Comparison of ENCODE assay signal across 21 cellular contexts in genomic region chr12:131620946-131621681, GRCh38.
DNase-seq lines count a peak whose midpoint lies in the region; ATAC-seq and TF ChIP-seq lines count a peak whose summit lies in the region.
"Had no signal": no experiment of that assay in that cellular context is flagged by ENCODE, and none has a peak within 500 bp of the region (broad histone marks: within the 10 kb centered on the region; RNA-seq: fewer than 3 reads in every experiment).

No MANE protein-coding gene starts in this region.

- in situ Hi-C loops in IMR-90 (cut with MboI; ENCODE audit: low sequenced_read_pairs): no loop called here

- H3K4ac ChIP-seq in IMR-90 (ENCODE audit: low read depth, low read length) (no peak overlapping the region), mesendoderm (ENCODE audit: low read depth, low read length) (no peak overlapping the region)

- no TSS peak for BruUV-seq in IMR-90 (replicated peaks; lab: Mats Ljungman, UMichigan)

- no peak overlapping the region for H3K23ac ChIP-seq in IMR-90 (ENCODE audit: low read depth, low read length)
- H3K23ac ChIP-seq in mesendoderm (ENCODE audit: low read length): no peak overlapping the region

- H3K18ac ChIP-seq in IMR-90 (ENCODE audit: low read depth, low read length): no peak overlapping the region
- H3K18ac ChIP-seq in mesendoderm (ENCODE audit: low read length): no peak overlapping the region

- H3K79me1 ChIP-seq in IMR-90 (ENCODE audit: low read depth in 1 of 2, low read length in 2 of 2): no peaks in the 10 kb centered on the region
- no peaks in the 10 kb centered on the region for H3K79me1 ChIP-seq in mesendoderm (ENCODE audit: low read length)

- H3K4me1 ChIP-seq in IMR-90 (ENCODE audit: control insufficient read depth, insufficient read depth, low read length) (no peaks in the 10 kb centered on the region), mesendoderm (ENCODE audit: control insufficient read depth, low read depth, low read length) (peaks cover 11% of the 10 kb centered on the region)

- H3K9me3 ChIP-seq in IMR-90 (ENCODE audit: control insufficient read depth, insufficient read depth, low read length): no peaks in the 10 kb centered on the region
- H3K9me3 ChIP-seq: ascending aorta, left ventricle myocardium inferior had no signal

- no peak overlapping the region for H3K14ac ChIP-seq in IMR-90 (replicated peaks; ENCODE audit: low read depth, low read length)

- H2AK5ac ChIP-seq in IMR-90 (ENCODE audit: low read depth, low read length): no peak overlapping the region
- H2AK5ac ChIP-seq in mesendoderm (ENCODE audit: low read length): peak overlapping the region; percentile 95

- TF ChIP-seq CTCF in IMR-90 (conservative IDR thresholded peaks at IDR 0.05; ENCODE audit: low read depth, low read length): no peak

- H2AK9ac ChIP-seq in IMR-90 (replicated peaks; ENCODE audit: low read depth, low read length, poor library complexity): no peak overlapping the region

- 79% methylated on average over 5 of the region's 27 CpGs; no CpG with 5 or more reads in 1 of the 2 experiments for WGBS in IMR-90 (ENCODE audit: extremely low coverage in 2 of 2, insufficient read length in 1 of 2), 2 experiments
- no CpG with 5 or more reads among the region's 27 CpGs for WGBS in mesendoderm (ENCODE audit: extremely low coverage, insufficient coverage, low lambda C conversion rate)

- H3K79me2 ChIP-seq in mesendoderm (ENCODE audit: control insufficient read depth, insufficient read depth, low read length): no peaks in the 10 kb centered on the region

- DNase-seq in IMR-90: no peak
- DNase-seq in mesendoderm: no peak
- DNase-seq in substantia nigra (lab: John Stamatoyannopoulos, UW): peak in 48 of 49 donors; percentile 11 to 86 (median 72)
- DNase-seq in NCI-H128 (lab: John Stamatoyannopoulos, UW; ENCODE audit: unreplicated experiment): no peak
- no peak for DNase-seq in NCI-H446 (lab: John Stamatoyannopoulos, UW)
- DNase-seq: activated CD8-positive, alpha-beta memory T cell treated with anti-CD3 and anti-CD28 coated beads for 24 hours; activated naive CD4-positive, alpha-beta T cell treated with anti-CD3 and anti-CD28 coated beads, Interleukin-2, amount 10 ng/mL, durations not matched to agents 7 days and 5 days; activated T-cell treated with anti-CD3 and anti-CD28 coated beads, Interleukin-2, amount 50 U/mL, for 48 hours; CD8-positive, alpha-beta memory T cell; DND-41; effector CD8-positive, alpha-beta T cell; left ventricle myocardium inferior; NCI-H1417 treated with DMSO at 0.1 percent for 48 hours; NCI-H69; SHP77; T-cell had no signal

- H2BK5ac ChIP-seq in IMR-90 (ENCODE audit: low read depth, low read length, poor library complexity, severe bottlenecking) (no peak overlapping the region), mesendoderm (ENCODE audit: low read length) (no peak overlapping the region)

- H3K36me3 ChIP-seq in IMR-90 (ENCODE audit: control insufficient read depth, insufficient read depth, low read length) (no peaks in the 10 kb centered on the region), mesendoderm (ENCODE audit: control insufficient read depth, insufficient read depth, low read length) (no peaks in the 10 kb centered on the region)
- H3K36me3 ChIP-seq: ascending aorta, left ventricle myocardium inferior had no signal

- dilution Hi-C loops in IMR-90 (cut with HindIII; ENCODE audit: low sequenced_read_pairs, unreplicated experiment): no loop called here

- no peak for TF ChIP-seq RAD21 in IMR-90 (IDR thresholded peaks at IDR 0.05; ENCODE audit: low read length)

- H4K91ac ChIP-seq in IMR-90 (ENCODE audit: insufficient read depth, low read depth, low read length): no peak overlapping the region

- H3K9me1 ChIP-seq in IMR-90 (ENCODE audit: insufficient read depth, low read length): no peaks in the 10 kb centered on the region

- H4K8ac ChIP-seq in IMR-90 (ENCODE audit: low read depth in 2 of 2, low read length in 2 of 2) (no peak overlapping the region), mesendoderm (ENCODE audit: low read depth, low read length) (no peak overlapping the region)

- no peak overlapping the region for H3K27ac ChIP-seq in IMR-90 (ENCODE audit: insufficient read depth, low read length)
- peak overlapping the region; percentile 97 for H3K27ac ChIP-seq in cingulate gyrus (ENCODE audit: low read depth, low read length)
- no peak overlapping the region for H3K27ac ChIP-seq in mesendoderm (ENCODE audit: low read depth, low read length)
- peak overlapping the region; percentile 96 for H3K27ac ChIP-seq in substantia nigra (ENCODE audit: low read depth, low read length, poor library complexity, severe bottlenecking)
- H3K27ac ChIP-seq: ascending aorta, left ventricle myocardium inferior had no signal

- H2AFZ ChIP-seq in IMR-90 (replicated peaks; ENCODE audit: low read length, poor library complexity): peak overlapping the region; percentile 7

- CTCF ChIA-PET in IMR-90 (lab: Yijun Ruan, JAX): no interaction called here

- H3K4me2 ChIP-seq in IMR-90 (ENCODE audit: low read depth, low read length) (no peak overlapping the region), mesendoderm (ENCODE audit: low read length) (no peak overlapping the region)

- H2BK120ac ChIP-seq in IMR-90 (ENCODE audit: low read depth, low read length): no peak overlapping the region
- no peak overlapping the region for H2BK120ac ChIP-seq in mesendoderm (ENCODE audit: low read depth, low read length)

- H4K5ac ChIP-seq in IMR-90 (ENCODE audit: low read depth, low read length): no peak overlapping the region
- H4K5ac ChIP-seq in mesendoderm (ENCODE audit: low read length): no peak overlapping the region

- no peaks in the 10 kb centered on the region for H3K27me3 ChIP-seq in IMR-90 (ENCODE audit: control insufficient read depth, insufficient read depth, low read length)
- H3K27me3 ChIP-seq in mesendoderm (ENCODE audit: insufficient read depth, low read length, poor library complexity): no peaks in the 10 kb centered on the region
- H3K27me3 ChIP-seq: ascending aorta had no signal

- H3K56ac ChIP-seq in IMR-90 (ENCODE audit: extremely low read depth, insufficient read depth, low read length): no peak overlapping the region
- peak overlapping the region; percentile 82 for H3K56ac ChIP-seq in mesendoderm (ENCODE audit: low read length)

- ATAC-seq in IMR-90 (ENCODE audit: low read depth) (no peak), HG03354 (IDR thresholded peaks at IDR 0.05; ENCODE audit: poor library complexity, severe bottlenecking, unreplicated experiment) (no peak), HG02610 (IDR thresholded peaks at IDR 0.05; ENCODE audit: unreplicated experiment) (no peak)
- ATAC-seq: esophagus mucosa, T-cell had no signal

- intact Hi-C loops in IMR-90 (cut with micrococcal nuclease): no loop called here

- no peaks in the 10 kb centered on the region for H4K20me1 ChIP-seq in IMR-90 (ENCODE audit: insufficient read depth, low read length)

- TF ChIP-seq POLR2A in IMR-90 (IDR thresholded peaks at IDR 0.05; ENCODE audit: low read depth, low read length): no peak

- H3K4me3 ChIP-seq in IMR-90 (ENCODE audit: insufficient read depth, low read depth, low read length): no peak overlapping the region
- H3K4me3 ChIP-seq in mesendoderm (ENCODE audit: low read length): no peak overlapping the region
- H3K4me3 ChIP-seq: ascending aorta, left ventricle myocardium inferior had no signal

- no peak overlapping the region for H2BK15ac ChIP-seq in IMR-90 (ENCODE audit: low read depth, low read length)
- no peak overlapping the region for H2BK15ac ChIP-seq in mesendoderm (replicated peaks; ENCODE audit: low read depth)

- H2BK20ac ChIP-seq in IMR-90 (ENCODE audit: low read depth, low read length): no peak overlapping the region

- POLR2A ChIA-PET in IMR-90 (lab: Charles Lee; ENCODE audit: unreplicated experiment): no interaction called here

- H3K9ac ChIP-seq in IMR-90 (ENCODE audit: low read depth, low read length) (no peak overlapping the region), mesendoderm (ENCODE audit: low read length) (no peak overlapping the region)

TF ChIP-seq in IMR-90, 13 proteins besides CTCF, POLR2A, EP300 and RAD21:
- no peak for TF ChIP-seq BHLHE40 (IDR thresholded peaks at IDR 0.05; ENCODE audit: low read depth, low read length)
- TF ChIP-seq MAFK (IDR thresholded peaks at IDR 0.05; ENCODE audit: low read depth, low read length): no peak
- no peak for TF ChIP-seq RCOR1 (IDR thresholded peaks at IDR 0.05; ENCODE audit: insufficient replicate concordance, low read length)

Comparison
In these comparisons a context has a peak if more than half of its experiments do, and no peak if none do; other contexts are left out.
1. DNase-seq: peak in substantia nigra (48 of 49); none in IMR-90 (single experiment), mesendoderm (single experiment), NCI-H128 (single experiment) and NCI-H446 (0 of 2).
2. H3K27ac ChIP-seq: peak in cingulate gyrus (single experiment) and substantia nigra (single experiment); none in IMR-90 (single experiment) and mesendoderm (single experiment).